In the genomic region with DNA sequence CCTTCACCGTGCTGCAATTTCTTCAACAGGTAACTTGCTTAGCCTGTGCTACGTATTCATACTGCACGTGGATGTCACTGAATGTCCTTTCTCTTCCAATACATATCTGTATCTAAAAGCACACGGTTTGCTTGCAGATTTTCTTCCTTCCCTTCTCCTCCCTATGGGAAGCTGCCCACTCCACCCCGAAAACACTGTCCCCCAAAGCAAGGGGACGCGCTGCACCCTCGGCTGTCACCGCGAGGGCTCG, we compare ENCODE assay signal across 1 cellular context.
TF ChIP-seq lines count a peak whose summit lies in the region.

No MANE protein-coding gene starts in this region.

TF ChIP-seq in GM12878, 131 proteins besides CTCF, POLR2A, EP300 and RAD21 (continued from another document):
- TF ChIP-seq ZBTB11 (CRISPR knock-in tag; IDR thresholded peaks at IDR 0.05) = 0 out of 2 replicates have a peak, but pooled peaks have one; percentile 1
- TF ChIP-seq MXI1 (IDR thresholded peaks at IDR 0.05; ENCODE audit: low read depth, low read length) = 0 out of 2 replicates have a peak, but pooled peaks have one; percentile 50
